In the genomic region with DNA sequence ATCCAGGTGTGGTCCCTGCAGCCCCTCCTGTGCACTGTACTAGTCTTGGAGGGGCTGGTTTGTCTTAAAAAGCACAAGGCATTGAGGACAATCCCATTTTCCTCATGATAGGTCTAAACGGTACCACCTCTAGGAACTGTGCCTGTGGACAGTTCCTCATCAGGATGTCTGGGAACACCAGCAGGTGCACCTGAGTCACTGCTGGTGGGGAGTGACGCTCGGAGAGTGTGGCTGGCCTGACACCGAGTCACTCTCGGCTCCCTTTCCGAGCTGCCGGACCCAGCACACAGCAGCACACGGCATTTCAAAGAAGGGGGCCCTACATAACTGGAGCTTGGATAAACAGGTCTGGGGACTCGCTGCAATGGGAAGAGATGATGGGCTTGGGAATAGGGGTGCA, we compare ENCODE assay signal across 22 cellular contexts. TPM values are rescaled to one million over a fixed set of nuclear protein-coding genes. Genes with fewer than 3 reads are reported as not detected.
A peak's percentile ranks its signal among the peaks of the same experiment; 100 is the strongest.
DNase-seq lines count a peak whose midpoint lies in the region; ATAC-seq and TF ChIP-seq lines count a peak whose summit lies in the region.
"Had no signal": no experiment of that assay in that cellular context is flagged by ENCODE, and none has a peak within 500 bp of the region (broad histone marks: within the 10 kb centered on the region; RNA-seq: fewer than 3 reads in every experiment).

No MANE protein-coding gene starts in this region.

- no peaks in the 10 kb centered on the region for H3K27me3 ChIP-seq in neural progenitor cell

- no peak overlapping the region for H3K4me3 ChIP-seq in neural progenitor cell

- peaks cover 8% of the 10 kb centered on the region for H3K4me1 ChIP-seq in neural progenitor cell

- intact Hi-C loops in activated CD8-positive, alpha-beta T cell treated with anti-CD3 and anti-CD28 coated beads for 36 hours (cut with micrococcal nuclease), result no loop called here

- CTCF ChIA-PET in activated CD8-positive, alpha-beta T cell treated with anti-CD3 and anti-CD28 coated beads, Interleukin-2, amount 10 ng/mL, durations not matched to agents 7 days and 5 days (lab: Charles Lee), result no interaction called here
- CTCF ChIA-PET in activated CD8-positive, alpha-beta T cell treated with anti-CD3 and anti-CD28 coated beads for 36 hours (lab: Charles Lee), result interaction anchor here (1.0 to 1.7 kb wide), 4 partner anchors 12 to 102 kb away, joined by 3 to 5 read pairs (median 4); no protein-coding TSS in a partner anchor

- no peak for ATAC-seq in activated CD8-positive, alpha-beta T cell treated with anti-CD3 and anti-CD28 coated beads, Interleukin-2, amount 10 ng/mL, durations not matched to agents 7 days and 5 days
- ATAC-seq in activated CD8-positive, alpha-beta T cell treated with anti-CD3 and anti-CD28 coated beads for 36 hours, result no peak
- no peak for ATAC-seq in activated T-cell treated with anti-CD3 and anti-CD28 coated beads, Interleukin-2, amount 50 U/mL, for 72 hours (replicated peaks in 1 of 2)
- ATAC-seq in activated naive CD4-positive, alpha-beta T cell treated with anti-CD3 and anti-CD28 coated beads, Interleukin-2, amount 50 U/mL, for 72 hours, result no peak

- H3K9ac ChIP-seq in neural progenitor cell, result no peak overlapping the region
- H3K9ac ChIP-seq: KMS-11 had no signal

- H3K27ac Mint-ChIP-seq in activated CD8-positive, alpha-beta T cell treated with anti-CD3 and anti-CD28 coated beads, Interleukin-2, amount 10 ng/mL, durations not matched to agents 7 days and 5 days, result peak overlapping the region; percentile 5
- H3K27ac Mint-ChIP-seq in activated CD8-positive, alpha-beta T cell treated with anti-CD3 and anti-CD28 coated beads for 36 hours, result no peak overlapping the region
- peak overlapping the region; percentile 53 for H3K27ac Mint-ChIP-seq in endothelial cell (ENCODE audit: unreplicated experiment)
- H3K27ac Mint-ChIP-seq in neural progenitor cell, result peak overlapping the region; percentile 10
- H3K27ac Mint-ChIP-seq in activated T-cell treated with anti-CD3 and anti-CD28 coated beads, Interleukin-2, amount 50 U/mL, for 72 hours, result no peak overlapping the region
- no peak overlapping the region for H3K27ac Mint-ChIP-seq in activated naive CD4-positive, alpha-beta T cell treated with anti-CD3 and anti-CD28 coated beads, Interleukin-2, amount 50 U/mL, for 72 hours
- H3K27ac Mint-ChIP-seq: B cell; CD4-positive, CD25-positive, alpha-beta regulatory T cell had no signal

- no peaks in the 10 kb centered on the region for H3K27me3 Mint-ChIP-seq in activated CD8-positive, alpha-beta T cell treated with anti-CD3 and anti-CD28 coated beads, Interleukin-2, amount 10 ng/mL, durations not matched to agents 7 days and 5 days (ENCODE audit: low read depth)
- no peaks in the 10 kb centered on the region for H3K27me3 Mint-ChIP-seq in activated CD8-positive, alpha-beta T cell treated with anti-CD3 and anti-CD28 coated beads for 36 hours
- H3K27me3 Mint-ChIP-seq in endothelial cell (ENCODE audit: unreplicated experiment) (peaks cover 11% of the 10 kb centered on the region), neural progenitor cell (ENCODE audit: insufficient read depth, low read depth) (peaks cover 2% of the 10 kb centered on the region)
- H3K27me3 Mint-ChIP-seq in activated T-cell treated with anti-CD3 and anti-CD28 coated beads, Interleukin-2, amount 50 U/mL, for 72 hours (ENCODE audit: low read depth), result no peaks in the 10 kb centered on the region
- H3K27me3 Mint-ChIP-seq: B cell; CD4-positive, CD25-positive, alpha-beta regulatory T cell had no signal

- no peaks in the 10 kb centered on the region for H3K4me1 Mint-ChIP-seq in activated CD8-positive, alpha-beta T cell treated with anti-CD3 and anti-CD28 coated beads, Interleukin-2, amount 10 ng/mL, durations not matched to agents 7 days and 5 days (ENCODE audit: low read depth)
- H3K4me1 Mint-ChIP-seq in activated CD8-positive, alpha-beta T cell treated with anti-CD3 and anti-CD28 coated beads for 36 hours (ENCODE audit: low read depth), result no peaks in the 10 kb centered on the region
- H3K4me1 Mint-ChIP-seq in endothelial cell (ENCODE audit: unreplicated experiment) (peaks cover 11% of the 10 kb centered on the region), neural progenitor cell (peaks cover 24% of the 10 kb centered on the region)
- no peaks in the 10 kb centered on the region for H3K4me1 Mint-ChIP-seq in activated T-cell treated with anti-CD3 and anti-CD28 coated beads, Interleukin-2, amount 50 U/mL, for 72 hours (ENCODE audit: low read depth)
- H3K4me1 Mint-ChIP-seq: B cell had no signal

- no peaks in the 10 kb centered on the region for H3K9me3 Mint-ChIP-seq in activated CD8-positive, alpha-beta T cell treated with anti-CD3 and anti-CD28 coated beads, Interleukin-2, amount 10 ng/mL, durations not matched to agents 7 days and 5 days (ENCODE audit: insufficient read depth)
- no peaks in the 10 kb centered on the region for H3K9me3 Mint-ChIP-seq in activated CD8-positive, alpha-beta T cell treated with anti-CD3 and anti-CD28 coated beads for 36 hours
- H3K9me3 Mint-ChIP-seq in endothelial cell (ENCODE audit: unreplicated experiment), result no peaks in the 10 kb centered on the region
- no peaks in the 10 kb centered on the region for H3K9me3 Mint-ChIP-seq in neural progenitor cell
- H3K9me3 Mint-ChIP-seq in activated T-cell treated with anti-CD3 and anti-CD28 coated beads, Interleukin-2, amount 50 U/mL, for 72 hours, result no peaks in the 10 kb centered on the region
- no peaks in the 10 kb centered on the region for H3K9me3 Mint-ChIP-seq in activated naive CD4-positive, alpha-beta T cell treated with anti-CD3 and anti-CD28 coated beads, Interleukin-2, amount 50 U/mL, for 72 hours
- H3K9me3 Mint-ChIP-seq: CD4-positive, CD25-positive, alpha-beta regulatory T cell had no signal

- H3K36me3 Mint-ChIP-seq in activated CD8-positive, alpha-beta T cell treated with anti-CD3 and anti-CD28 coated beads, Interleukin-2, amount 10 ng/mL, durations not matched to agents 7 days and 5 days (ENCODE audit: low read depth), result no peaks in the 10 kb centered on the region
- H3K36me3 Mint-ChIP-seq in activated CD8-positive, alpha-beta T cell treated with anti-CD3 and anti-CD28 coated beads for 36 hours (ENCODE audit: low read depth), result peaks cover 3% of the 10 kb centered on the region
- no peaks in the 10 kb centered on the region for H3K36me3 Mint-ChIP-seq in endothelial cell (ENCODE audit: low read depth, unreplicated experiment)
- peaks cover 3% of the 10 kb centered on the region for H3K36me3 Mint-ChIP-seq in neural progenitor cell
- H3K36me3 Mint-ChIP-seq in activated T-cell treated with anti-CD3 and anti-CD28 coated beads, Interleukin-2, amount 50 U/mL, for 72 hours (ENCODE audit: insufficient read depth in 2 of 2), result peaks cover 0 to 2% of the 10 kb centered on the region in 2 donors
- no peaks in the 10 kb centered on the region for H3K36me3 Mint-ChIP-seq in activated naive CD4-positive, alpha-beta T cell treated with anti-CD3 and anti-CD28 coated beads, Interleukin-2, amount 50 U/mL, for 72 hours

- no peak overlapping the region for H3K4me2 ChIP-seq in neural progenitor cell
- H3K4me2 ChIP-seq: KMS-11 had no signal

- no peaks in the 10 kb centered on the region for H3K79me2 ChIP-seq in neural progenitor cell (ENCODE audit: low read depth)

- no peak for DNase-seq in activated CD8-positive, alpha-beta T cell treated with anti-CD3 and anti-CD28 coated beads, Interleukin-2, amount 10 ng/mL, durations not matched to agents 7 days and 5 days
- no peak for DNase-seq in activated CD8-positive, alpha-beta T cell treated with anti-CD3 and anti-CD28 coated beads for 36 hours
- no peak for DNase-seq in endothelial cell (ENCODE audit: low spot score)
- no peak for DNase-seq in neural progenitor cell (ENCODE audit: low spot score)
- DNase-seq in NCI-H2081 (lab: John Stamatoyannopoulos, UW), result no peak
- no peak for DNase-seq in activated T-cell treated with anti-CD3 and anti-CD28 coated beads, Interleukin-2, amount 50 U/mL, for 72 hours
- no peak for DNase-seq in activated naive CD4-positive, alpha-beta T cell treated with anti-CD3 and anti-CD28 coated beads, Interleukin-2, amount 50 U/mL, for 72 hours (ENCODE audit: low spot score in 2 of 2)
- DNase-seq in NCI-H1092 treated with DMSO at 0.1 percent for 48 hours (lab: John Stamatoyannopoulos, UW), result no peak
- DNase-seq: CD4-positive, CD25-positive, alpha-beta regulatory T cell; DMS153; NCI-H1048; NCI-H146; NCI-H2107; NCI-H226; NCI-H524 treated with DMSO at 0.1 percent for 48 hours; SIG-M5 had no signal

- no peaks in the 10 kb centered on the region for H3K36me3 ChIP-seq in neural progenitor cell

- POLR2A ChIA-PET in activated CD8-positive, alpha-beta T cell treated with anti-CD3 and anti-CD28 coated beads, Interleukin-2, amount 10 ng/mL, durations not matched to agents 7 days and 5 days (lab: Charles Lee), result no interaction called here
- POLR2A ChIA-PET in activated CD8-positive, alpha-beta T cell treated with anti-CD3 and anti-CD28 coated beads for 36 hours (lab: Charles Lee), result no interaction called here

- H3F3A ChIP-seq in neural progenitor cell (ENCODE audit: low read depth), result no peaks in the 10 kb centered on the region

- TF ChIP-seq CTCF in activated CD8-positive, alpha-beta T cell treated with anti-CD3 and anti-CD28 coated beads for 36 hours (IDR thresholded peaks at IDR 0.05), result no peak
- no peak for TF ChIP-seq CTCF in endothelial cell (IDR thresholded peaks at IDR 0.05; ENCODE audit: unreplicated experiment)
- no peak for TF ChIP-seq CTCF in neural progenitor cell (IDR thresholded peaks at IDR 0.05)

- no peak overlapping the region for H2AFZ ChIP-seq in neural progenitor cell (replicated peaks)

- H4K20me1 ChIP-seq in neural progenitor cell (ENCODE audit: low read depth), result peaks cover 14% of the 10 kb centered on the region

- H3K9me3 ChIP-seq in neural progenitor cell (ENCODE audit: low read depth), result no peaks in the 10 kb centered on the region
- H3K9me3 ChIP-seq: Caco-2 had no signal

- H3K27ac ChIP-seq in neural progenitor cell, result no peak overlapping the region
- H3K27ac ChIP-seq: 22Rv1, KMS-11 had no signal

- no peak overlapping the region for H3K4me3 Mint-ChIP-seq in activated CD8-positive, alpha-beta T cell treated with anti-CD3 and anti-CD28 coated beads, Interleukin-2, amount 10 ng/mL, durations not matched to agents 7 days and 5 days
- H3K4me3 Mint-ChIP-seq in activated CD8-positive, alpha-beta T cell treated with anti-CD3 and anti-CD28 coated beads for 36 hours, result no peak overlapping the region
- H3K4me3 Mint-ChIP-seq in endothelial cell (ENCODE audit: unreplicated experiment) (no peak overlapping the region), neural progenitor cell (no peak overlapping the region)
- no peak overlapping the region for H3K4me3 Mint-ChIP-seq in activated T-cell treated with anti-CD3 and anti-CD28 coated beads, Interleukin-2, amount 50 U/mL, for 72 hours
- H3K4me3 Mint-ChIP-seq: B cell; CD4-positive, CD25-positive, alpha-beta regulatory T cell had no signal

RNA-seq across cellular contexts. Expression of a gene that starts 25.6 kb away (rescaled TPM):
- total RNA-seq in activated CD8-positive, alpha-beta T cell treated with anti-CD3 and anti-CD28 coated beads, Interleukin-2, amount 10 ng/mL, durations not matched to agents 7 days and 5 days, result 1 to 10 TPM; 3.6 to 5.7 TPM
- 1 to 10 TPM; 1.8 to 2.3 TPM for total RNA-seq in activated CD8-positive, alpha-beta T cell treated with anti-CD3 and anti-CD28 coated beads for 36 hours
- total RNA-seq in endothelial cell (ENCODE audit: unreplicated experiment), result 0.95 TPM
- total RNA-seq in neural progenitor cell (ENCODE audit: low replicate concordance), result 4.0 and 7.2 TPM in 2 replicates
- 1 to 10 TPM; 2.6 to 3.4 TPM for total RNA-seq in activated T-cell treated with anti-CD3 and anti-CD28 coated beads, Interleukin-2, amount 50 U/mL, for 72 hours
- 1 to 10 TPM in 1 of 2 donors, under 1 TPM in 1; 0.41 to 1.4 TPM for total RNA-seq in activated naive CD4-positive, alpha-beta T cell treated with anti-CD3 and anti-CD28 coated beads, Interleukin-2, amount 50 U/mL, for 72 hours
- total RNA-seq: HepG2 had no signal

RNA-seq across cellular contexts. Expression of a gene that starts 51.0 kb away (rescaled TPM):
- total RNA-seq in activated CD8-positive, alpha-beta T cell treated with anti-CD3 and anti-CD28 coated beads, Interleukin-2, amount 10 ng/mL, durations not matched to agents 7 days and 5 days, result 100 to 1,000 TPM; 124 to 134 TPM
- 10 to 100 TPM; 44.6 to 47.6 TPM for total RNA-seq in activated CD8-positive, alpha-beta T cell treated with anti-CD3 and anti-CD28 coated beads for 36 hours
- total RNA-seq in endothelial cell (ENCODE audit: unreplicated experiment), result 4.8 TPM
- total RNA-seq in neural progenitor cell (ENCODE audit: low replicate concordance), result 0.49 and 0.53 TPM in 2 replicates
- 10 to 100 TPM; 46.0 to 47.3 TPM for total RNA-seq in activated T-cell treated with anti-CD3 and anti-CD28 coated beads, Interleukin-2, amount 50 U/mL, for 72 hours
- 10 to 100 TPM; 29.1 to 42.0 TPM for total RNA-seq in activated naive CD4-positive, alpha-beta T cell treated with anti-CD3 and anti-CD28 coated beads, Interleukin-2, amount 50 U/mL, for 72 hours
- total RNA-seq: MCF 10A had no signal

Comparison
In these comparisons a context has a peak if more than half of its experiments do, and no peak if none do; other contexts are left out.
1. H3K27ac Mint-ChIP-seq: peak in activated CD8-positive, alpha-beta T cell treated with anti-CD3 and anti-CD28 coated beads, Interleukin-2, amount 10 ng/mL, durations not matched to agents 7 days and 5 days (single experiment), endothelial cell (single experiment) and neural progenitor cell (single experiment); none in activated CD8-positive, alpha-beta T cell treated with anti-CD3 and anti-CD28 coated beads for 36 hours (single experiment), activated T-cell treated with anti-CD3 and anti-CD28 coated beads, Interleukin-2, amount 50 U/mL, for 72 hours (single experiment) and activated naive CD4-positive, alpha-beta T cell treated with anti-CD3 and anti-CD28 coated beads, Interleukin-2, amount 50 U/mL, for 72 hours (0 of 2).